8 cellular contexts compared by ENCODE assay signal in genomic region chr17:27569257-27569722, GRCh38.
DNase-seq lines count a peak whose midpoint lies in the region; ATAC-seq lines count a peak whose summit lies in the region.

No MANE protein-coding gene starts in this region.

- peak; percentile 73 for DNase-seq in 8988T
- peak; percentile 21 for DNase-seq in NOMO-1 treated with DMSO at 0.1 percent for 48 hours (lab: John Stamatoyannopoulos, UW; ENCODE audit: unreplicated experiment)
- peak; percentile 42 for DNase-seq in activated T-helper 9 cell treated with anti-CD3 and anti-CD28 coated beads, Interleukin-2, amount 50 U/mL, for 16 hours (ENCODE audit: low read depth)
- DNase-seq in iPS DF 4.7 (ENCODE audit: extremely low read depth, low spot score), result peak; percentile 56
- DNase-seq in stimulated activated CD8-positive, alpha-beta memory T cell treated with anti-CD3 and anti-CD28 coated beads, Interleukin-12 subunit alpha, Interleukin-12 subunit beta, amount 100 ng/mL, for 24 hours (ENCODE audit: extremely low read depth), result peak; percentile 23
- no peak for DNase-seq in OCI-M2 (lab: John Stamatoyannopoulos, UW; ENCODE audit: unreplicated experiment)
- no peak for DNase-seq in effector CD8-positive, alpha-beta T cell (lab: John Stamatoyannopoulos, UW)

- ATAC-seq in GM18502 (IDR thresholded peaks at IDR 0.05; ENCODE audit: poor library complexity, unreplicated experiment), result peak; percentile 82

Comparison
In these comparisons a context has a peak if more than half of its experiments do, and no peak if none do; other contexts are left out.
1. DNase-seq: peak in 8988T (single experiment), NOMO-1 treated with DMSO at 0.1 percent for 48 hours (single experiment), activated T-helper 9 cell treated with anti-CD3 and anti-CD28 coated beads, Interleukin-2, amount 50 U/mL, for 16 hours (single experiment), iPS DF 4.7 (single experiment) and stimulated activated CD8-positive, alpha-beta memory T cell treated with anti-CD3 and anti-CD28 coated beads, Interleukin-12 subunit alpha, Interleukin-12 subunit beta, amount 100 ng/mL, for 24 hours (single experiment); none in OCI-M2 (single experiment) and effector CD8-positive, alpha-beta T cell (single experiment).